Comparison of ENCODE assay signal across 17 cellular contexts in genomic region chr3:46552538-46552937, GRCh38. TPM values are rescaled to one million over a fixed set of nuclear protein-coding genes. Genes with fewer than 3 reads are reported as not detected.
DNase-seq lines count a peak whose midpoint lies in the region; ATAC-seq and TF ChIP-seq lines count a peak whose summit lies in the region.
"Had no signal": no experiment of that assay in that cellular context is flagged by ENCODE, and none has a peak within 500 bp of the region (broad histone marks: within the 10 kb centered on the region; RNA-seq: fewer than 3 reads in every experiment).

No MANE protein-coding gene starts in this region.

- peaks cover 3% of the 10 kb centered on the region; the same call in 1 of the 2 replicates for H3K9me3 ChIP-seq in IMR-90 (ENCODE audit: control insufficient read depth, insufficient read depth, low read length)
- H3K9me3 ChIP-seq in colonic mucosa = no peaks in the 10 kb centered on the region

- no peak overlapping the region for H2AK9ac ChIP-seq in IMR-90 (replicated peaks; ENCODE audit: low read depth, low read length, poor library complexity)

- H3K4me3 ChIP-seq in IMR-90 (ENCODE audit: insufficient read depth, low read depth, low read length) (no peak overlapping the region), colonic mucosa (no peak overlapping the region)
- H3K4me3 ChIP-seq: BLaER1 treated with 17β-estradiol and CSF1 and Interleukin-3, amounts not matched to agents 10 nM and 100 nM had no signal

- POLR2A ChIA-PET in IMR-90 (lab: Charles Lee; ENCODE audit: unreplicated experiment) = no interaction called here

- peak overlapping the region; percentile 92 for H3K23ac ChIP-seq in IMR-90 (ENCODE audit: low read depth, low read length)

- no peaks in the 10 kb centered on the region for H4K20me1 ChIP-seq in IMR-90 (ENCODE audit: insufficient read depth, low read length)
- H4K20me1 ChIP-seq: BLaER1 treated with 17β-estradiol and CSF1 and Interleukin-3, amounts not matched to agents 10 nM and 100 nM had no signal

- H3K14ac ChIP-seq in IMR-90 (replicated peaks; ENCODE audit: low read depth, low read length) = peak overlapping the region; percentile 97

- H3K9me3 Mint-ChIP-seq in osteocyte (ENCODE audit: unreplicated experiment) = peaks cover 12% of the 10 kb centered on the region
- H3K9me3 Mint-ChIP-seq: CD4-positive, CD25-positive, alpha-beta regulatory T cell had no signal

- H2BK15ac ChIP-seq in IMR-90 (ENCODE audit: low read depth, low read length) = peak overlapping the region; percentile 93; the same call in 2 of the 3 replicates

- H3K4me2 ChIP-seq in IMR-90 (ENCODE audit: low read depth, low read length) = no peak overlapping the region

- peaks cover 9% of the 10 kb centered on the region for H3K36me3 ChIP-seq in IMR-90 (ENCODE audit: control insufficient read depth, insufficient read depth, low read length)
- H3K36me3 ChIP-seq in colonic mucosa = no peaks in the 10 kb centered on the region

- peak overlapping the region; percentile 55 for H3K27ac ChIP-seq in IMR-90 (ENCODE audit: insufficient read depth, low read length)
- H3K27ac ChIP-seq in colonic mucosa = no peak overlapping the region

- peak overlapping the region; percentile 42 for H3K9ac ChIP-seq in IMR-90 (ENCODE audit: low read depth, low read length)
- no peak overlapping the region for H3K9ac ChIP-seq in colonic mucosa (ENCODE audit: low read depth in 2 of 2, low read length in 2 of 2)
- H3K9ac ChIP-seq: BLaER1 treated with 17β-estradiol and CSF1 and Interleukin-3, amounts not matched to agents 10 nM and 100 nM had no signal

- TF ChIP-seq CTCF in IMR-90 (conservative IDR thresholded peaks at IDR 0.05; ENCODE audit: low read depth, low read length) (no peak), colonic mucosa (IDR thresholded peaks at IDR 0.05) (no peak), osteocyte (IDR thresholded peaks at IDR 0.05) (no peak), GM20000 (IDR thresholded peaks at IDR 0.05; ENCODE audit: extremely low read depth, missing control alignments) (no peak)

- 100% methylated on average over 1 of the region's 1 CpG; no CpG with 5 or more reads in 1 of the 2 experiments for WGBS in IMR-90 (ENCODE audit: extremely low coverage in 2 of 2, insufficient read length in 1 of 2), 2 experiments

- H2BK20ac ChIP-seq in IMR-90 (ENCODE audit: low read depth, low read length) = peak overlapping the region; percentile 90

- in situ Hi-C loops in IMR-90 (cut with MboI; ENCODE audit: low sequenced_read_pairs) = no loop called here

- H2BK5ac ChIP-seq in IMR-90 (ENCODE audit: low read depth, low read length, poor library complexity, severe bottlenecking) = peak overlapping the region; percentile 99

- H3K27me3 Mint-ChIP-seq in osteocyte (ENCODE audit: unreplicated experiment) = no peaks in the 10 kb centered on the region

- H2BK120ac ChIP-seq in IMR-90 (ENCODE audit: low read depth, low read length) = peak overlapping the region; percentile 98

- peaks cover 10% of the 10 kb centered on the region for H3K4me1 Mint-ChIP-seq in osteocyte (ENCODE audit: unreplicated experiment)

- H3K4me1 ChIP-seq in IMR-90 (ENCODE audit: control insufficient read depth, insufficient read depth, low read length) (peaks cover 21% of the 10 kb centered on the region), colonic mucosa (no peaks in the 10 kb centered on the region)

- peak overlapping the region; percentile 92 for H3K4ac ChIP-seq in IMR-90 (ENCODE audit: low read depth, low read length)

- peak overlapping the region; percentile 99 for H4K5ac ChIP-seq in IMR-90 (ENCODE audit: low read depth, low read length)

- H2AK5ac ChIP-seq in IMR-90 (ENCODE audit: low read depth, low read length) = peak overlapping the region; percentile 92

- TF ChIP-seq POLR2A in IMR-90 (IDR thresholded peaks at IDR 0.05; ENCODE audit: low read depth, low read length) = no peak

- CTCF ChIA-PET in IMR-90 (lab: Yijun Ruan, JAX) = no interaction called here

- H3K56ac ChIP-seq in IMR-90 (ENCODE audit: extremely low read depth, insufficient read depth, low read length) = 0 out of 2 replicates have a peak overlapping the region, but pooled peaks have one; percentile 16

- DNase-seq in Right ventricle myocardium superior = no peak
- no peak for DNase-seq in Right ventricle myocardium inferior (ENCODE audit: missing footprints)
- no peak for DNase-seq in IMR-90
- DNase-seq in colonic mucosa = peak; percentile 0
- peak; percentile 8 for DNase-seq in osteocyte (ENCODE audit: extremely low spot score, unreplicated experiment)
- no peak for DNase-seq in NCI-H510A treated with DMSO at 0.1 percent for 48 hours (lab: John Stamatoyannopoulos, UW)
- DNase-seq in GM20000 (ENCODE audit: low spot score) = no peak
- no peak for DNase-seq in DMS53 treated with DMSO at 0.1 percent for 48 hours (lab: John Stamatoyannopoulos, UW; ENCODE audit: unreplicated experiment)
- DNase-seq: 8988T; CD4-positive, CD25-positive, alpha-beta regulatory T cell; DMS79; EL; HCEC 1CT; HFFc6 had no signal

- H3K27me3 ChIP-seq in IMR-90 (ENCODE audit: control insufficient read depth, insufficient read depth, low read length) = no peaks in the 10 kb centered on the region
- H3K27me3 ChIP-seq in colonic mucosa = no peaks in the 10 kb centered on the region
- H3K27me3 ChIP-seq: BLaER1 treated with 17β-estradiol and CSF1 and Interleukin-3, amounts not matched to agents 10 nM and 100 nM had no signal

- intact Hi-C loops in Right ventricle myocardium superior (cut with DNase I) (no loop called here), Right ventricle myocardium inferior (cut with DNase I) (no loop called here), IMR-90 (cut with micrococcal nuclease) (no loop called here), colonic mucosa (cut with DNase I) (no loop called here)

- dilution Hi-C loops in IMR-90 (cut with HindIII; ENCODE audit: low sequenced_read_pairs, unreplicated experiment) = no loop called here

- peaks cover 24% of the 10 kb centered on the region for H3K9me1 ChIP-seq in IMR-90 (ENCODE audit: insufficient read depth, low read length)

- ATAC-seq in Right ventricle myocardium superior (ENCODE audit: poor library complexity) (peak; percentile 50), Right ventricle myocardium inferior (no peak), IMR-90 (ENCODE audit: low read depth) (no peak)

- H3K4me3 Mint-ChIP-seq in osteocyte (ENCODE audit: unreplicated experiment) = no peak overlapping the region
- H3K4me3 Mint-ChIP-seq: CD4-positive, CD25-positive, alpha-beta regulatory T cell; HFFc6 had no signal

- TF ChIP-seq RAD21 in IMR-90 (IDR thresholded peaks at IDR 0.05; ENCODE audit: low read length) = no peak

- peak overlapping the region; percentile 99 for H3K18ac ChIP-seq in IMR-90 (ENCODE audit: low read depth, low read length)

- no TSS peak for BruUV-seq in IMR-90 (replicated peaks; lab: Mats Ljungman, UMichigan)

- peak overlapping the region; percentile 84 to 94 for H4K8ac ChIP-seq in IMR-90 (ENCODE audit: low read depth in 2 of 2, low read length in 2 of 2)

- H3K27ac Mint-ChIP-seq in osteocyte (ENCODE audit: unreplicated experiment) = no peak overlapping the region
- H3K27ac Mint-ChIP-seq: CD4-positive, CD25-positive, alpha-beta regulatory T cell had no signal

- peaks cover under 1 to 20% of the 10 kb centered on the region in 2 experiments; a peak in 3 of 4 replicates for H3K79me1 ChIP-seq in IMR-90 (ENCODE audit: low read depth in 1 of 2, low read length in 2 of 2)

- H2AFZ ChIP-seq in IMR-90 (replicated peaks; ENCODE audit: low read length, poor library complexity) = peak overlapping the region; percentile 61

- H3K36me3 Mint-ChIP-seq in osteocyte (ENCODE audit: unreplicated experiment) = peaks cover 7% of the 10 kb centered on the region
- H3K36me3 Mint-ChIP-seq: CD4-positive, CD25-positive, alpha-beta regulatory T cell had no signal

- H4K91ac ChIP-seq in IMR-90 (ENCODE audit: insufficient read depth, low read depth, low read length) = peak overlapping the region; percentile 98

TF ChIP-seq in IMR-90, 13 proteins besides CTCF, POLR2A, EP300 and RAD21 (continues in another document):
- no peak for TF ChIP-seq MAFK (IDR thresholded peaks at IDR 0.05; ENCODE audit: low read depth, low read length)
- no peak for TF ChIP-seq SMC3 (IDR thresholded peaks at IDR 0.05; ENCODE audit: low read depth, low read length)
- TF ChIP-seq FOS (IDR thresholded peaks at IDR 0.05; ENCODE audit: low read depth, low read length) = no peak
- TF ChIP-seq MAZ (IDR thresholded peaks at IDR 0.05; ENCODE audit: borderline replicate concordance, low read depth, low read length) = no peak
- TF ChIP-seq RCOR1 (IDR thresholded peaks at IDR 0.05; ENCODE audit: insufficient replicate concordance, low read length) = no peak
- TF ChIP-seq, protein P1, sequence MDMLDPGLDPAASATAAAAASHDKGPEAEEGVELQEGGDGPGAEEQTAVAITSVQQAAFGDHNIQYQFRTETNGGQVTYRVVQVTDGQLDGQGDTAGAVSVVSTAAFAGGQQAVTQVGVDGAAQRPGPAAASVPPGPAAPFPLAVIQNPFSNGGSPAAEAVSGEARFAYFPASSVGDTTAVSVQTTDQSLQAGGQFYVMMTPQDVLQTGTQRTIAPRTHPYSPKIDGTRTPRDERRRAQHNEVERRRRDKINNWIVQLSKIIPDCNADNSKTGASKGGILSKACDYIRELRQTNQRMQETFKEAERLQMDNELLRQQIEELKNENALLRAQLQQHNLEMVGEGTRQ (IDR thresholded peaks at IDR 0.05; ENCODE audit: low read depth, low read length) = no peak
- no peak for TF ChIP-seq RFX5 (IDR thresholded peaks at IDR 0.05; ENCODE audit: low read depth, low read length)

RNA-seq across cellular contexts. Expression of gene LRRC2, which starts 13.6 kb away (rescaled TPM):
- total RNA-seq in Right ventricle myocardium superior = 122 TPM
- total RNA-seq in Right ventricle myocardium inferior = 110 TPM
- 4.1 and 4.7 TPM in 2 replicates for total RNA-seq in IMR-90 (2012; rRNA removed)
- polyA plus RNA-seq in IMR-90 (2012; rRNA removed) = 2.5 and 2.9 TPM in 2 replicates
- 0.96 and 1.2 TPM in 2 replicates for polyA plus RNA-seq in IMR-90 (2012; cell fraction: cytosol; rRNA removed)
- 0.75 and 3.6 TPM in 2 replicates for polyA plus RNA-seq in IMR-90 (2012; cell fraction: nucleus; rRNA removed; ENCODE audit: low replicate concordance)
- 1 to 10 TPM in 1 of 2 donors, under 1 TPM in 1; 0.44 to 2.0 TPM for total RNA-seq in colonic mucosa
- 1.2 and 1.5 TPM in 2 replicates for total RNA-seq in osteocyte

RNA-seq across cellular contexts. Expression of gene RTP3, which starts 54.8 kb away (rescaled TPM):
- total RNA-seq in Right ventricle myocardium superior = not detected
- not detected for total RNA-seq in Right ventricle myocardium inferior
- 0.18 TPM in 1 of 2 replicates, not detected in the other for total RNA-seq in IMR-90 (2012; rRNA removed)
- polyA plus RNA-seq in IMR-90 (2012; rRNA removed) = 0.10 and 0.26 TPM in 2 replicates
- polyA plus RNA-seq in IMR-90 (2012; cell fraction: cytosol; rRNA removed) = 0.05 TPM in 1 of 2 replicates, not detected in the other
- polyA plus RNA-seq in IMR-90 (2012; cell fraction: nucleus; rRNA removed; ENCODE audit: low replicate concordance) = 0.08 TPM in 1 of 2 replicates, not detected in the other
- not detected for total RNA-seq in colonic mucosa
- not detected in 2 replicates for total RNA-seq in osteocyte
- total RNA-seq: CD4-positive, CD25-positive, alpha-beta regulatory T cell; HFFc6; HT1080 had no signal
- polyA plus RNA-seq: CD4-positive, CD25-positive, alpha-beta regulatory T cell had no signal

RNA-seq across cellular contexts. Expression of gene FAM240A, which starts 59.8 kb away (rescaled TPM):
- not detected for total RNA-seq in Right ventricle myocardium superior
- total RNA-seq in Right ventricle myocardium inferior = not detected
- total RNA-seq in IMR-90 (2012; rRNA removed) = not detected in 2 replicates
- polyA plus RNA-seq in IMR-90 (2012; rRNA removed) = not detected in 2 replicates
- not detected in 2 replicates for polyA plus RNA-seq in IMR-90 (2012; cell fraction: cytosol; rRNA removed)
- polyA plus RNA-seq in IMR-90 (2012; cell fraction: nucleus; rRNA removed; ENCODE audit: low replicate concordance) = not detected in 2 replicates
- not detected for total RNA-seq in colonic mucosa
- not detected in 2 replicates for total RNA-seq in osteocyte
- total RNA-seq: CD4-positive, CD25-positive, alpha-beta regulatory T cell; H4; HFFc6; HT1080 had no signal
- polyA plus RNA-seq: CD4-positive, CD25-positive, alpha-beta regulatory T cell had no signal

Comparison
In these comparisons a context has a peak if more than half of its experiments do, and no peak if none do; other contexts are left out.
1. DNase-seq: peak in colonic mucosa (single experiment) and osteocyte (single experiment); none in Right ventricle myocardium superior (single experiment), Right ventricle myocardium inferior (single experiment), IMR-90 (single experiment), NCI-H510A treated with DMSO at 0.1 percent for 48 hours (single experiment), GM20000 (single experiment) and DMS53 treated with DMSO at 0.1 percent for 48 hours (single experiment).
2. RNA of gene LRRC2, which starts 13.6 kb away (total RNA-seq): 122 TPM in Right ventricle myocardium superior (single experiment) and 110 TPM in Right ventricle myocardium inferior (single experiment); 4.1 to 4.7 TPM in IMR-90, 0.44 to 2.0 TPM in colonic mucosa and 1.2 to 1.5 TPM in osteocyte; every median in the first group is over 10 times any median in the second.